In the genomic region with DNA sequence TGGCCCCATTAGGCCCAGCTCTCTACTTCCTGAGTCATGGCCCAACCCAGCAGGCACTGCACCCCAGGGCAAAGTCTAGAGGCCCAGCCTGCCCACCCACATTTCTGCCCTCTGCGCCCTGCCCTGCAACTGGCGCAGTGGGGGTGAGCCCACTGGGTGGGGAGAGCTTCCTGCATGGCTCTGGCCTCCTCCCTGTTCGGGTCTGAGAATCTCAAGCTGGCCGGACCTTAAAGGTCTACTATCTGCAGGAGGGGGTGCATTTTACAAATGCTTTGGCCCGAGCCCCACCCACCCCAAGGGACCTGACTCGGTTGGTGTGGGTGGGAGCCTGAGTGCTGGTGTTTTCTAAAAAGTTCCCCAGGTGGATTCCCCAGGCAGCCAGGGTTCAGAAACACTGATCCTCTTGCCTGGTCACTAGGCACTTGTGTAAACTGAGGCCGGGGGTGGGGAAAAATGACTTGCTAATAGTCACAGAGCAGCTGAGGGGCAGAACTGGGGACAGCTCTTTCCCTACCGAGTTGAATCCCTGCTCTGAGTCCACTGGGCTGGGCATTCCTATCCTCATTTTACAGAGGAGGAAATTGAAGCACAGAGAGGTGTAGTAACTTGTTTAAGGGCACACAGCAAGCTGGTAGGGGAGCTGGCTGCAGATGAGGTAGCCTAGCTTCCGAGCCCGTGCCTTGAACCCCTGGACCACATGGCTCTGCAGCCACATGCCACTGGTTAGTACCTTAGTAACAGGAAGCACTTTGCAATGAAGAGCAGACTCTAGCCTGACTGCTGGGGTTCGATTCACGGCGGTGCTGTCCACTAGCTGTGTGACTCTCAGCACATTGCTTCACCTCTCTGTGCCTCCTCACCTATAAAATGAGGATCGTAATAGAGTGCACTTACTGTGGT, we compare ENCODE assay signal across 9 cellular contexts. TPM values are rescaled to one million over a fixed set of nuclear protein-coding genes. Genes with fewer than 3 reads are reported as not detected.
DNase-seq lines count a peak whose midpoint lies in the region; ATAC-seq and TF ChIP-seq lines count a peak whose summit lies in the region.
"Had no signal": no experiment of that assay in that cellular context is flagged by ENCODE, and none has a peak within 500 bp of the region (broad histone marks: within the 10 kb centered on the region; RNA-seq: fewer than 3 reads in every experiment).

No MANE protein-coding gene starts in this region.

- peak overlapping the region; percentile 22 to 83 (median 70) for H3K4me3 Mint-ChIP-seq in naive B cell

- no peak overlapping the region for H3K4me3 ChIP-seq in Peyer's patch

- no peaks in the 10 kb centered on the region for H3K9me3 Mint-ChIP-seq in naive B cell

- TF ChIP-seq CTCF in Peyer's patch (IDR thresholded peaks at IDR 0.05) = no peak

- peak overlapping the region; percentile 91 to 100 (median 98) for H3K27ac Mint-ChIP-seq in naive B cell

- H3K36me3 Mint-ChIP-seq in naive B cell = peaks cover 4 to 10% of the 10 kb centered on the region in 2 donors

- no peaks in the 10 kb centered on the region for H3K9me3 ChIP-seq in Peyer's patch

- TF ChIP-seq POLR2A in Peyer's patch (IDR thresholded peaks at IDR 0.05) = peak in 1 of 2 donors; percentile 70

- H3K4me1 ChIP-seq in Peyer's patch = peaks cover 6 to 36% (median 30%) of the 10 kb centered on the region in 4 donors

- H3K36me3 ChIP-seq in Peyer's patch = peaks cover 0 to 27% (median 0%) of the 10 kb centered on the region in 3 donors

- DNase-seq in Peyer's patch = peak; percentile 58 to 92 (median 90)
- DNase-seq in naive B cell = peak; percentile 54
- no peak for DNase-seq in HUDEP-2 (lab: John Stamatoyannopoulos, UW; ENCODE audit: unreplicated experiment in 76 of 76)
- no peak for DNase-seq in occipital lobe (lab: John Stamatoyannopoulos, UW)
- DNase-seq in MV-4-11 (lab: John Stamatoyannopoulos, UW) = no peak
- DNase-seq: NCI-H2081 treated with DMSO at 0.1 percent for 48 hours had no signal

- H3K27me3 Mint-ChIP-seq in naive B cell = no peaks in the 10 kb centered on the region

- peaks cover 66 to 96% (median 95%) of the 10 kb centered on the region in 3 donors for H3K4me1 Mint-ChIP-seq in naive B cell

- no peaks in the 10 kb centered on the region for H3K27me3 ChIP-seq in Peyer's patch

- H3K27ac ChIP-seq in Peyer's patch = peak overlapping the region; percentile 74 to 87 (median 76)

- peak; percentile 60 for ATAC-seq in GM18511 (IDR thresholded peaks at IDR 0.05; ENCODE audit: unreplicated experiment)
- ATAC-seq in GM21619 (IDR thresholded peaks at IDR 0.05; ENCODE audit: unreplicated experiment) = peak; percentile 30
- ATAC-seq in naive B cell (ENCODE audit: low read depth in 2 of 2) = peak; percentile 37 to 42
- no peak for ATAC-seq in HG03521 (IDR thresholded peaks at IDR 0.05; ENCODE audit: unreplicated experiment)

RNA-seq across cellular contexts. Expression of a gene that starts 36.3 kb away (rescaled TPM):
- total RNA-seq in Peyer's patch = 100 to 1,000 TPM in 1 of 4 donors, 10 to 100 TPM in 3; 40.4 to 140 (median 78.4) TPM
- 100 to 1,000 TPM; 146 to 292 (median 225) TPM for polyA plus RNA-seq in naive B cell (ENCODE audit: low read depth in 6 of 6)
- 8.3 TPM for total RNA-seq in occipital lobe

Comparison
In these comparisons a context has a peak if more than half of its experiments do, and no peak if none do; other contexts are left out.
1. DNase-seq: peak in Peyer's patch (3 of 3) and naive B cell (single experiment); none in HUDEP-2 (0 of 76), occipital lobe (single experiment) and MV-4-11 (single experiment).